17 cellular contexts compared by ENCODE assay signal in the genomic region with DNA sequence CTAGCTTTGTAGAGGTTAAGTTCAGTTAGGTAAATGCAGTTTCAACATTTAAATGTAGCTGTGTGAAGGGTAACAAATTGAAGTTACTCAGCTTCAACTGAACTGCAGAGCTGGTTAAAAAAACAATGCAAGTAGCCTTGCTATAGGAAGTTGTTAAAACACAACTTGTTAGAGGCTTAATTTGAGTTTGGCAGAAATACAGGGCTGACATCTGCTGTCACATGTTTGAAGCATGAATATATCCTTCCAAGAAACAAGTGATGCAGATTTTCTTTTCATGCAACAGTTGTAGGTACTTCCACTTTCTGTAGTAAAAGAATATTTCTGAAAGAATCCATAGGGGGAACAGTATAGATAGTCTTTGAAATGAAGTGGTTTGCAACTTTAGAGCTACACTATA.
A peak's percentile ranks its signal among the peaks of the same experiment; 100 is the strongest.
DNase-seq lines count a peak whose midpoint lies in the region; ATAC-seq, FAIRE-seq and TF ChIP-seq lines count a peak whose summit lies in the region.
"Had no signal": no experiment of that assay in that cellular context is flagged by ENCODE, and none has a peak within 500 bp of the region (broad histone marks: within the 10 kb centered on the region; RNA-seq: fewer than 3 reads in every experiment).

No MANE protein-coding gene starts in this region.

- ATAC-seq in left ventricle myocardium superior = peak; percentile 25
- no peak for ATAC-seq in right cardiac atrium
- no peak for ATAC-seq in stimulated activated effector memory CD8-positive, alpha-beta T cell treated with anti-CD3 and anti-CD28 coated beads, Interleukin-12 subunit alpha, Interleukin-12 subunit beta, amount 100 ng/mL, for 72 hours
- ATAC-seq in HG03139 (IDR thresholded peaks at IDR 0.05; ENCODE audit: unreplicated experiment) = no peak
- ATAC-seq: CD8-positive, alpha-beta T cell had no signal

- H3T11ph ChIP-seq in H9 (ENCODE audit: low read length) = no peak overlapping the region

- H3K56ac ChIP-seq in H9 (ENCODE audit: insufficient read length, low read depth, low read length) = no peak overlapping the region

- H3K4me1 Mint-ChIP-seq in astrocyte (ENCODE audit: low read depth, unreplicated experiment) (peaks cover 13% of the 10 kb centered on the region), H9 (no peaks in the 10 kb centered on the region)
- H3K4me1 Mint-ChIP-seq in stimulated activated effector memory CD8-positive, alpha-beta T cell treated with anti-CD3 and anti-CD28 coated beads, Interleukin-12 subunit alpha, Interleukin-12 subunit beta, amount 100 ng/mL, for 72 hours = peaks cover 23% of the 10 kb centered on the region

- H3K27me3 Mint-ChIP-seq in astrocyte (ENCODE audit: low read depth, unreplicated experiment) (no peaks in the 10 kb centered on the region), H9 (ENCODE audit: low read depth) (no peaks in the 10 kb centered on the region)

- H2AFZ ChIP-seq in astrocyte (ENCODE audit: low read depth, low read length) (no peak overlapping the region), H9 (ENCODE audit: low read length) (no peak overlapping the region)

- no peak overlapping the region for H4K5ac ChIP-seq in H9 (ENCODE audit: insufficient read length, low read depth, low read length)

- H3K36me3 Mint-ChIP-seq in astrocyte (ENCODE audit: low read depth, unreplicated experiment) = peaks cover 3% of the 10 kb centered on the region
- H3K36me3 Mint-ChIP-seq in stimulated activated effector memory CD8-positive, alpha-beta T cell treated with anti-CD3 and anti-CD28 coated beads, Interleukin-12 subunit alpha, Interleukin-12 subunit beta, amount 100 ng/mL, for 72 hours = no peaks in the 10 kb centered on the region
- peaks cover 2 to 13% (median 13%) of the 10 kb centered on the region in 3 experiments; a peak in 5 of 7 replicates for H3K36me3 Mint-ChIP-seq in H9 (ENCODE audit: insufficient read depth in 1 of 3, low read depth in 3 of 3)
- H3K36me3 Mint-ChIP-seq: CD8-positive, alpha-beta T cell; naive B cell had no signal

- no peak overlapping the region for H2AK5ac ChIP-seq in H9 (ENCODE audit: insufficient read length, low read length)

- no peaks in the 10 kb centered on the region for H3K79me2 ChIP-seq in astrocyte (ENCODE audit: insufficient read depth, low read length)
- no peaks in the 10 kb centered on the region for H3K79me2 ChIP-seq in H9 (ENCODE audit: insufficient read depth, low read length)

- no peak overlapping the region for H4K91ac ChIP-seq in H9 (ENCODE audit: insufficient read length, low read depth, low read length)

- H2BK20ac ChIP-seq in H9 (ENCODE audit: low read depth, low read length, poor library complexity, severe bottlenecking) = no peak overlapping the region

- H3K14ac ChIP-seq in H9 (ENCODE audit: insufficient read depth, low read length) = no peak overlapping the region

- H4K20me1 ChIP-seq in astrocyte (ENCODE audit: insufficient read depth, low read length) (no peaks in the 10 kb centered on the region), H9 (ENCODE audit: control insufficient read depth, insufficient read depth, insufficient read length) (no peaks in the 10 kb centered on the region)

- TF ChIP-seq CTCF in astrocyte (IDR thresholded peaks at IDR 0.05; ENCODE audit: insufficient read depth, low read depth, low read length) (no peak), foreskin fibroblast (IDR thresholded peaks at IDR 0.05; ENCODE audit: low read depth, low read length) (no peak), H9 (conservative IDR thresholded peaks at IDR 0.05) (no peak)

- DNase-seq in left ventricle myocardium superior (no peak), right cardiac atrium (no peak), astrocyte (ENCODE audit: low read depth) (peak; percentile 19), foreskin fibroblast (peak; percentile 50 to 78), GM12892 (ENCODE audit: insufficient read length) (no peak), H9 (no peak)
- no peak for DNase-seq in stimulated activated effector memory CD8-positive, alpha-beta T cell treated with anti-CD3 and anti-CD28 coated beads, Interleukin-12 subunit alpha, Interleukin-12 subunit beta, amount 100 ng/mL, for 72 hours (ENCODE audit: low spot score in 2 of 2)
- DNase-seq: activated CD4-positive, alpha-beta T cell treated with anti-CD3 and anti-CD28 coated beads for 4 hours; activated naive CD4-positive, alpha-beta T cell; CD8-positive, alpha-beta T cell; esophagus squamous epithelium; naive B cell; SJCRH30; uterus had no signal

- H4K8ac ChIP-seq in H9 (replicated peaks; ENCODE audit: insufficient read length, low read depth, low read length) = no peak overlapping the region

- H3K4me3 ChIP-seq in right cardiac atrium (ENCODE audit: low read length) (no peak overlapping the region), astrocyte (ENCODE audit: insufficient read depth, low read depth, low read length) (no peak overlapping the region), foreskin fibroblast (ENCODE audit: low read depth in 1 of 2, low read length in 2 of 2) (no peak overlapping the region)
- H3K4me3 ChIP-seq: ascending aorta, esophagus squamous epithelium, SJCRH30, uterus had no signal

- H3K4me1 ChIP-seq in right cardiac atrium (ENCODE audit: control insufficient read depth, insufficient read depth, low read length) (peaks cover 2% of the 10 kb centered on the region), astrocyte (ENCODE audit: insufficient read depth, low read length) (peaks cover 9% of the 10 kb centered on the region), H9 (ENCODE audit: insufficient read depth, low read length) (no peaks in the 10 kb centered on the region)
- H3K4me1 ChIP-seq: SJCRH30 had no signal

- no peak overlapping the region for H2BK15ac ChIP-seq in H9 (ENCODE audit: low read depth, low read length)

- H2BK12ac ChIP-seq in H9 (ENCODE audit: insufficient read length, low read depth, low read length) = no peak overlapping the region

- peaks cover 22% of the 10 kb centered on the region for H3K36me3 ChIP-seq in astrocyte (ENCODE audit: insufficient read depth, low read length)
- H3K36me3 ChIP-seq: uterus had no signal

- H3K4me3 Mint-ChIP-seq in astrocyte (ENCODE audit: unreplicated experiment) (no peak overlapping the region), H9 (no peak overlapping the region)
- H3K4me3 Mint-ChIP-seq in stimulated activated effector memory CD8-positive, alpha-beta T cell treated with anti-CD3 and anti-CD28 coated beads, Interleukin-12 subunit alpha, Interleukin-12 subunit beta, amount 100 ng/mL, for 72 hours = no peak overlapping the region
- H3K4me3 Mint-ChIP-seq: CD8-positive, alpha-beta T cell; naive B cell; stimulated activated naive CD8-positive, alpha-beta T cell treated with anti-CD3 and anti-CD28 coated beads, Interleukin-15, Interleukin-2, amounts not matched to agents 100 ng/mL and 50 ng/mL, for 24 hours had no signal

- no peaks in the 10 kb centered on the region for H3K79me1 ChIP-seq in H9 (ENCODE audit: insufficient read depth, low read depth, low read length, poor library complexity, severe bottlenecking)

- H3K4ac ChIP-seq in H9 (ENCODE audit: low read depth, low read length) = no peak overlapping the region

- no peak overlapping the region for H2BK5ac ChIP-seq in H9 (ENCODE audit: insufficient read length, low read length)

- FAIRE-seq in astrocyte (lab: Jason Lieb, UNC) (no peak), GM12892 (lab: Jason Lieb, UNC) (no peak)

- H2BK120ac ChIP-seq in H9 (ENCODE audit: low read depth, low read length, poor library complexity, severe bottlenecking) = no peak overlapping the region

- no peak overlapping the region for H3K9ac ChIP-seq in astrocyte (ENCODE audit: low read length)
- H3K9ac ChIP-seq in H9 (ENCODE audit: extremely low read depth, insufficient read length, low read length) = no peak overlapping the region

- no peak overlapping the region for H3K18ac ChIP-seq in H9 (ENCODE audit: insufficient read length, low read depth, low read length)

- H3K9me3 ChIP-seq in right cardiac atrium (ENCODE audit: control insufficient read depth, low read length) (no peaks in the 10 kb centered on the region), astrocyte (ENCODE audit: insufficient read depth, low read depth, low read length) (peaks cover 12% of the 10 kb centered on the region), H9 (ENCODE audit: control insufficient read depth, low read depth, low read length) (no peaks in the 10 kb centered on the region)
- H3K9me3 ChIP-seq: ascending aorta, esophagus squamous epithelium, SJCRH30, uterus had no signal

- H3K27ac ChIP-seq in right cardiac atrium (ENCODE audit: low read length) (no peak overlapping the region), astrocyte (ENCODE audit: low read depth, low read length) (no peak overlapping the region), H9 (ENCODE audit: insufficient read length, low read depth, low read length) (no peak overlapping the region)
- H3K27ac ChIP-seq: SJCRH30 had no signal

- H3K4me2 ChIP-seq in astrocyte (ENCODE audit: low read length) (no peak overlapping the region), H9 (ENCODE audit: insufficient read depth, insufficient read length, low read length) (no peak overlapping the region)

- H3K27ac Mint-ChIP-seq in astrocyte (ENCODE audit: unreplicated experiment) (no peak overlapping the region), H9 (no peak overlapping the region)
- H3K27ac Mint-ChIP-seq in stimulated activated effector memory CD8-positive, alpha-beta T cell treated with anti-CD3 and anti-CD28 coated beads, Interleukin-12 subunit alpha, Interleukin-12 subunit beta, amount 100 ng/mL, for 72 hours = no peak overlapping the region
- H3K27ac Mint-ChIP-seq: CD8-positive, alpha-beta T cell; stimulated activated naive CD8-positive, alpha-beta T cell treated with anti-CD3 and anti-CD28 coated beads, Interleukin-15, Interleukin-2, amounts not matched to agents 100 ng/mL and 50 ng/mL, for 24 hours had no signal

- H3K27me3 ChIP-seq in right cardiac atrium (ENCODE audit: control insufficient read depth, insufficient read depth) = no peaks in the 10 kb centered on the region
- H3K27me3 ChIP-seq in astrocyte (ENCODE audit: insufficient read depth, low read length) = no peaks in the 10 kb centered on the region
- H3K27me3 ChIP-seq in H9 (ENCODE audit: insufficient read depth, low read length) = no peaks in the 10 kb centered on the region
- H3K27me3 ChIP-seq: ascending aorta, esophagus squamous epithelium, SJCRH30, uterus had no signal

- H3K23me2 ChIP-seq in H9 (ENCODE audit: insufficient read length, low read depth, low read length, poor library complexity, severe bottlenecking) = no peaks in the 10 kb centered on the region

- no peak for TF ChIP-seq POLR2A in GM12892 (IDR thresholded peaks at IDR 0.05; ENCODE audit: low read depth, low read length)

- H3K9me3 Mint-ChIP-seq in astrocyte (ENCODE audit: unreplicated experiment) = no peaks in the 10 kb centered on the region
- no peaks in the 10 kb centered on the region for H3K9me3 Mint-ChIP-seq in stimulated activated effector memory CD8-positive, alpha-beta T cell treated with anti-CD3 and anti-CD28 coated beads, Interleukin-12 subunit alpha, Interleukin-12 subunit beta, amount 100 ng/mL, for 72 hours
- H3K9me3 Mint-ChIP-seq in H9 = no peaks in the 10 kb centered on the region
- H3K9me3 Mint-ChIP-seq: CD8-positive, alpha-beta T cell; stimulated activated naive CD8-positive, alpha-beta T cell treated with anti-CD3 and anti-CD28 coated beads, Interleukin-15, Interleukin-2, amounts not matched to agents 100 ng/mL and 50 ng/mL, for 24 hours had no signal

- intact Hi-C loops in left ventricle myocardium superior (cut with micrococcal nuclease) (no loop called here), right cardiac atrium (cut with DNase I) (loop anchor here in 1 of 4 donors (5.0 kb wide), 1 partner anchor 230 kb away; no protein-coding TSS in a partner anchor)

- no peak overlapping the region for H3K23ac ChIP-seq in H9 (ENCODE audit: insufficient read length, low read depth, low read length)

Comparison
In these comparisons a context has a peak if more than half of its experiments do, and no peak if none do; other contexts are left out.
1. DNase-seq: peak in astrocyte (single experiment) and foreskin fibroblast (2 of 2); none in left ventricle myocardium superior (single experiment), right cardiac atrium (0 of 3), GM12892 (single experiment), stimulated activated effector memory CD8-positive, alpha-beta T cell treated with anti-CD3 and anti-CD28 coated beads, Interleukin-12 subunit alpha, Interleukin-12 subunit beta, amount 100 ng/mL, for 72 hours (0 of 2) and H9 (single experiment).